8 cellular contexts compared by ENCODE assay signal in genomic region chr2:190359896-190360376, GRCh38. TPM values are rescaled to one million over a fixed set of nuclear protein-coding genes. Genes with fewer than 3 reads are reported as not detected.
DNase-seq lines count a peak whose midpoint lies in the region; FAIRE-seq and TF ChIP-seq lines count a peak whose summit lies in the region.

No MANE protein-coding gene starts in this region.

- CTCF ChIA-PET in activated naive CD4-positive, alpha-beta T cell treated with anti-CD3 and anti-CD28 coated beads, Interleukin-2, amount 10 ng/mL, durations not matched to agents 7 days and 5 days (lab: Charles Lee) = interaction anchor here (0.8 to 3.3 kb wide), 5 partner anchors 7 to 699 kb away, joined by 3 to 10 read pairs (median 5); no protein-coding TSS in a partner anchor

- no peak for DNase-seq in GM12891 (ENCODE audit: insufficient read length, low spot score)
- no peak for DNase-seq in HFF-Myc (ENCODE audit: extremely low read depth, low read depth)
- DNase-seq in NCI-H2196 treated with DMSO at 0.1 percent for 48 hours (lab: John Stamatoyannopoulos, UW; ENCODE audit: unreplicated experiment) = peak; percentile 59
- peak; percentile 68 for DNase-seq in activated naive CD4-positive, alpha-beta T cell treated with anti-CD3 and anti-CD28 coated beads, Interleukin-2, amount 10 ng/mL, durations not matched to agents 7 days and 5 days
- no peak for DNase-seq in glutamatergic neuron
- peak; percentile 90 for DNase-seq in pons (ENCODE audit: low spot score)
- DNase-seq in posterior vena cava (ENCODE audit: low spot score) = no peak
- no peak for DNase-seq in D721Med (ENCODE audit: insufficient read length, low spot score)

- no peaks in the 10 kb centered on the region for H3K36me3 Mint-ChIP-seq in activated naive CD4-positive, alpha-beta T cell treated with anti-CD3 and anti-CD28 coated beads, Interleukin-2, amount 10 ng/mL, durations not matched to agents 7 days and 5 days
- H3K36me3 Mint-ChIP-seq in glutamatergic neuron (ENCODE audit: unreplicated experiment) = no peaks in the 10 kb centered on the region

- H3K4me3 ChIP-seq in HFF-Myc (replicated peaks; ENCODE audit: low read depth, low read length) = peak overlapping the region; percentile 18; the same call in 1 of the 2 replicates

- peak overlapping the region; percentile 92 for H3K27ac Mint-ChIP-seq in activated naive CD4-positive, alpha-beta T cell treated with anti-CD3 and anti-CD28 coated beads, Interleukin-2, amount 10 ng/mL, durations not matched to agents 7 days and 5 days
- H3K27ac Mint-ChIP-seq in glutamatergic neuron (ENCODE audit: unreplicated experiment) = peak overlapping the region; percentile 89

- intact Hi-C loops in posterior vena cava (cut with DNase I) = no loop called here

- peak overlapping the region; percentile 80 for H3K4me3 Mint-ChIP-seq in activated naive CD4-positive, alpha-beta T cell treated with anti-CD3 and anti-CD28 coated beads, Interleukin-2, amount 10 ng/mL, durations not matched to agents 7 days and 5 days
- peak overlapping the region; percentile 52 for H3K4me3 Mint-ChIP-seq in glutamatergic neuron (ENCODE audit: unreplicated experiment)

- peaks cover 25% of the 10 kb centered on the region for H3K4me1 Mint-ChIP-seq in activated naive CD4-positive, alpha-beta T cell treated with anti-CD3 and anti-CD28 coated beads, Interleukin-2, amount 10 ng/mL, durations not matched to agents 7 days and 5 days
- H3K4me1 Mint-ChIP-seq in glutamatergic neuron (ENCODE audit: low read depth, unreplicated experiment) = peaks cover 23% of the 10 kb centered on the region

- TF ChIP-seq CTCF in HFF-Myc (IDR thresholded peaks at IDR 0.05; ENCODE audit: low read depth, low read length, missing control alignments) (no peak), glutamatergic neuron (IDR thresholded peaks at IDR 0.05; ENCODE audit: partially characterized antibody, unreplicated experiment) (no peak), D721Med (IDR thresholded peaks at IDR 0.05; ENCODE audit: insufficient read depth, missing control alignments) (no peak)

- peak; percentile 45; the same call in 1 of the 2 replicates for TF ChIP-seq POLR2A in GM12891 (IDR thresholded peaks at IDR 0.05; ENCODE audit: low read depth, low read length)

- H3K27me3 Mint-ChIP-seq in activated naive CD4-positive, alpha-beta T cell treated with anti-CD3 and anti-CD28 coated beads, Interleukin-2, amount 10 ng/mL, durations not matched to agents 7 days and 5 days = no peaks in the 10 kb centered on the region
- H3K27me3 Mint-ChIP-seq in glutamatergic neuron (ENCODE audit: unreplicated experiment) = peaks cover 1% of the 10 kb centered on the region

- peak; percentile 81 for FAIRE-seq in GM12891 (lab: Jason Lieb, UNC)
- FAIRE-seq in D721Med (lab: Jason Lieb, UNC) = no peak

- H3K9me3 Mint-ChIP-seq in activated naive CD4-positive, alpha-beta T cell treated with anti-CD3 and anti-CD28 coated beads, Interleukin-2, amount 10 ng/mL, durations not matched to agents 7 days and 5 days = no peaks in the 10 kb centered on the region
- no peaks in the 10 kb centered on the region for H3K9me3 Mint-ChIP-seq in glutamatergic neuron (ENCODE audit: unreplicated experiment)

TF ChIP-seq in GM12891, 5 proteins besides CTCF, POLR2A, EP300 and RAD21:
- no peak for TF ChIP-seq POLR2AphosphoS5 (IDR thresholded peaks at IDR 0.05; ENCODE audit: low read depth, low read length)
- no peak for TF ChIP-seq PAX5 (IDR thresholded peaks at IDR 0.05; ENCODE audit: insufficient read depth, low read length, severe bottlenecking)
- no peak for TF ChIP-seq TAF1 (IDR thresholded peaks at IDR 0.05; ENCODE audit: low read depth, low read length)
- no peak; the same call in 1 of the 2 replicates for TF ChIP-seq POU2F2 (IDR thresholded peaks at IDR 0.05; ENCODE audit: low read depth, low read length)
- TF ChIP-seq SPI1 (IDR thresholded peaks at IDR 0.05; ENCODE audit: low read depth, low read length) = no peak

RNA-seq across cellular contexts. Expression of gene INPP1, which starts 16.5 kb away (rescaled TPM):
- polyA plus RNA-seq in GM12891 (2012; ENCODE audit: low read depth, missing spikeins) = 8.3 TPM
- total RNA-seq in glutamatergic neuron (ENCODE audit: unreplicated experiment) (41.7 TPM), posterior vena cava (10 to 100 TPM; 20.1 to 23.4 TPM)

RNA-seq across cellular contexts. Expression of gene HIBCH, which starts 40.3 kb away (rescaled TPM):
- 22.8 TPM for polyA plus RNA-seq in GM12891 (2012; ENCODE audit: low read depth, missing spikeins)
- total RNA-seq in glutamatergic neuron (ENCODE audit: unreplicated experiment) (22.0 TPM), posterior vena cava (10 to 100 TPM; 20.1 to 28.5 TPM)

RNA-seq across cellular contexts. Expression of gene MFSD6, which starts 48.2 kb away (rescaled TPM):
- polyA plus RNA-seq in GM12891 (2012; ENCODE audit: low read depth, missing spikeins) = 12.1 TPM
- total RNA-seq in glutamatergic neuron (ENCODE audit: unreplicated experiment) (31.0 TPM), posterior vena cava (10 to 100 TPM; 13.5 to 20.8 TPM)

Comparison
In these comparisons a context has a peak if more than half of its experiments do, and no peak if none do; other contexts are left out.
1. DNase-seq: peak in NCI-H2196 treated with DMSO at 0.1 percent for 48 hours (single experiment), activated naive CD4-positive, alpha-beta T cell treated with anti-CD3 and anti-CD28 coated beads, Interleukin-2, amount 10 ng/mL, durations not matched to agents 7 days and 5 days (single experiment) and pons (single experiment); none in GM12891 (single experiment), HFF-Myc (single experiment), glutamatergic neuron (single experiment), posterior vena cava (single experiment) and D721Med (single experiment).